21 cellular contexts compared by ENCODE assay signal in genomic region chr20:9019833-9020232, GRCh38. TPM values are rescaled to one million over a fixed set of nuclear protein-coding genes. Genes with fewer than 3 reads are reported as not detected.
"Had no signal": no experiment of that assay in that cellular context is flagged by ENCODE, and none has a peak within 500 bp of the region (broad histone marks: within the 10 kb centered on the region; RNA-seq: fewer than 3 reads in every experiment).

No MANE protein-coding gene starts in this region.

- H3K4me3 ChIP-seq: cardiac muscle cell, esophagus muscularis mucosa, gastroesophageal sphincter, heart left ventricle, left lung, right atrium auricular region, suprapubic skin, upper lobe of left lung had no signal

- H3K27me3 ChIP-seq: cardiac muscle cell, esophagus muscularis mucosa, gastroesophageal sphincter, heart left ventricle, left lung, right atrium auricular region, suprapubic skin, upper lobe of left lung had no signal

- H3K27ac ChIP-seq: cardiac muscle cell, esophagus muscularis mucosa, gastroesophageal sphincter, heart left ventricle, left lung, right atrium auricular region, suprapubic skin, upper lobe of left lung had no signal

- H3K4me1 Mint-ChIP-seq: activated naive CD8-positive, alpha-beta T cell treated with anti-CD3 and anti-CD28 coated beads for 36 hours had no signal

- DNase-seq: activated CD4-positive, alpha-beta T cell treated with anti-CD3 and anti-CD28 coated beads, Interleukin-2, amount 50 U/mL, for 1 hour; activated CD8-positive, alpha-beta memory T cell treated with anti-CD3 and anti-CD28 coated beads for 24 hours; activated naive CD8-positive, alpha-beta T cell treated with anti-CD3 and anti-CD28 coated beads for 36 hours; activated T-cell treated with anti-CD3 and anti-CD28 coated beads, Interleukin-2, amount 50 U/mL, for 72 hours; amniotic stem cell; dermis blood vessel endothelial cell; effector memory CD4-positive, alpha-beta T cell; heart left ventricle; left lung; mammary epithelial cell; midbrain; stimulated activated CD4-positive, alpha-beta T cell treated with anti-CD3 and anti-CD28 coated beads, Interleukin-4, amount 100 ng/mL, for 1 hour; stimulated activated naive CD8-positive, alpha-beta T cell treated with anti-CD3 and anti-CD28 coated beads, Interleukin-15, amount 100 ng/mL, for 72 hours; T-helper 9 cell; upper lobe of left lung had no signal

- ATAC-seq: activated T-cell treated with anti-CD3 and anti-CD28 coated beads, Interleukin-2, amount 50 U/mL, for 72 hours; gastroesophageal sphincter; heart left ventricle; left lung; stimulated activated naive CD8-positive, alpha-beta T cell treated with anti-CD3 and anti-CD28 coated beads, Interleukin-15, amount 100 ng/mL, for 72 hours had no signal

- H3K4me3 Mint-ChIP-seq: activated naive CD8-positive, alpha-beta T cell treated with anti-CD3 and anti-CD28 coated beads for 36 hours; activated T-cell treated with anti-CD3 and anti-CD28 coated beads, Interleukin-2, amount 50 U/mL, for 72 hours; stimulated activated naive CD8-positive, alpha-beta T cell treated with anti-CD3 and anti-CD28 coated beads, Interleukin-15, amount 100 ng/mL, for 72 hours had no signal

- H3K36me3 Mint-ChIP-seq: activated naive CD8-positive, alpha-beta T cell treated with anti-CD3 and anti-CD28 coated beads for 36 hours had no signal

- H3K27ac Mint-ChIP-seq: activated naive CD8-positive, alpha-beta T cell treated with anti-CD3 and anti-CD28 coated beads for 36 hours; activated T-cell treated with anti-CD3 and anti-CD28 coated beads, Interleukin-2, amount 50 U/mL, for 72 hours; progenitor cell of endocrine pancreas; stimulated activated naive CD8-positive, alpha-beta T cell treated with anti-CD3 and anti-CD28 coated beads, Interleukin-15, amount 100 ng/mL, for 72 hours had no signal

- H3K27me3 Mint-ChIP-seq: progenitor cell of endocrine pancreas; stimulated activated naive CD8-positive, alpha-beta T cell treated with anti-CD3 and anti-CD28 coated beads, Interleukin-15, amount 100 ng/mL, for 72 hours had no signal

- H3K4me1 ChIP-seq: gastroesophageal sphincter, left lung, suprapubic skin, upper lobe of left lung had no signal

- H3K36me3 ChIP-seq: cardiac muscle cell, esophagus muscularis mucosa, gastroesophageal sphincter, heart left ventricle, left lung, right atrium auricular region, suprapubic skin, upper lobe of left lung had no signal

- H3K9me3 ChIP-seq: esophagus muscularis mucosa, gastroesophageal sphincter, heart left ventricle, left lung, right atrium auricular region, suprapubic skin, upper lobe of left lung had no signal

- H3K9me3 Mint-ChIP-seq: activated naive CD8-positive, alpha-beta T cell treated with anti-CD3 and anti-CD28 coated beads for 36 hours had no signal

RNA-seq across cellular contexts. Expression of gene PLCB4, which starts 49.1 kb away (rescaled TPM):
- total RNA-seq: activated naive CD8-positive, alpha-beta T cell treated with anti-CD3 and anti-CD28 coated beads for 36 hours; activated T-cell treated with anti-CD3 and anti-CD28 coated beads, Interleukin-2, amount 50 U/mL, for 72 hours had no signal
